23 cellular contexts compared by ENCODE assay signal in genomic region chr11:118396097-118396501, GRCh38. TPM values are rescaled to one million over a fixed set of nuclear protein-coding genes. Genes with fewer than 3 reads are reported as not detected.
DNase-seq lines count a peak whose midpoint lies in the region; ATAC-seq, FAIRE-seq and TF ChIP-seq lines count a peak whose summit lies in the region.
"Had no signal": no experiment of that assay in that cellular context is flagged by ENCODE, and none has a peak within 500 bp of the region (broad histone marks: within the 10 kb centered on the region; RNA-seq: fewer than 3 reads in every experiment).

No MANE protein-coding gene starts in this region.

- TF ChIP-seq CTCF in kidney (IDR thresholded peaks at IDR 0.05; ENCODE audit: borderline replicate concordance, extremely low read depth, insufficient read depth) (no peak), D721Med (IDR thresholded peaks at IDR 0.05; ENCODE audit: insufficient read depth, missing control alignments) (no peak), testis (IDR thresholded peaks at IDR 0.05) (no peak)

- no peaks in the 10 kb centered on the region for H3K9me3 ChIP-seq in small intestine (ENCODE audit: control insufficient read depth, low read depth)
- no peaks in the 10 kb centered on the region for H3K9me3 ChIP-seq in kidney (ENCODE audit: control insufficient read depth in 1 of 2, low read length in 2 of 2)
- no peaks in the 10 kb centered on the region for H3K9me3 ChIP-seq in testis
- H3K9me3 ChIP-seq: SJSA1 had no signal

- H3K36me3 Mint-ChIP-seq in activated CD8-positive, alpha-beta memory T cell treated with anti-CD3 and anti-CD28 coated beads, Interleukin-2, amount 10 ng/mL, durations not matched to agents 7 days and 5 days = peaks cover 45% of the 10 kb centered on the region
- peaks cover 9% of the 10 kb centered on the region for H3K36me3 Mint-ChIP-seq in activated naive CD8-positive, alpha-beta T cell

- TF ChIP-seq POLR2A in testis (IDR thresholded peaks at IDR 0.05) = no peak

- peak; percentile 64 for DNase-seq in activated CD8-positive, alpha-beta memory T cell treated with anti-CD3 and anti-CD28 coated beads, Interleukin-2, amount 10 ng/mL, durations not matched to agents 7 days and 5 days
- DNase-seq in activated CD8-positive, alpha-beta memory T cell treated with anti-CD3 and anti-CD28 coated beads, Interleukin-2, amount 50 U/mL, for 48 hours = no peak
- DNase-seq in OCI-M1 (lab: John Stamatoyannopoulos, UW) (peak; percentile 48), small intestine (peak; percentile 36), kidney (no peak), D721Med (ENCODE audit: insufficient read length, low spot score) (no peak), testis (no peak)
- DNase-seq: activated gamma-delta T cell, DMS53, foreskin melanocyte, HFFc6, kidney glomerular epithelial cell, NCI-H2171, PC-3, T1000 had no signal

- FAIRE-seq in small intestine (lab: Jason Lieb, UNC) (no peak), kidney (lab: Jason Lieb, UNC) (no peak), D721Med (lab: Jason Lieb, UNC) (no peak)

- H3K4me1 Mint-ChIP-seq in activated CD8-positive, alpha-beta memory T cell treated with anti-CD3 and anti-CD28 coated beads, Interleukin-2, amount 10 ng/mL, durations not matched to agents 7 days and 5 days = peaks cover 66% of the 10 kb centered on the region
- peaks cover 33% of the 10 kb centered on the region for H3K4me1 Mint-ChIP-seq in activated naive CD8-positive, alpha-beta T cell (ENCODE audit: low read depth)

- ATAC-seq in activated CD8-positive, alpha-beta memory T cell treated with anti-CD3 and anti-CD28 coated beads, Interleukin-2, amount 10 ng/mL, durations not matched to agents 7 days and 5 days = peak; percentile 32
- ATAC-seq: PC-3 had no signal

- WGBS in small intestine, 3 donors = 75 to 83% (median 82%) methylated on average over 6 of the region's 6 CpGs
- 89 to 90% methylated on average over 6 of the region's 6 CpGs for WGBS in testis, 2 donors

- peak overlapping the region; percentile 70 for H3K4me3 Mint-ChIP-seq in activated CD8-positive, alpha-beta memory T cell treated with anti-CD3 and anti-CD28 coated beads, Interleukin-2, amount 10 ng/mL, durations not matched to agents 7 days and 5 days
- no peak overlapping the region for H3K4me3 Mint-ChIP-seq in activated naive CD8-positive, alpha-beta T cell
- H3K4me3 Mint-ChIP-seq: dendritic cell treated with granulocyte-macrophage colony-stimulating factor and Interleukin-4, amounts not matched to agents 40 ng/mL and 50 ng/mL, for 4 days; HFFc6; type B pancreatic cell had no signal

- peak overlapping the region; percentile 99 for H3K27ac Mint-ChIP-seq in activated CD8-positive, alpha-beta memory T cell treated with anti-CD3 and anti-CD28 coated beads, Interleukin-2, amount 10 ng/mL, durations not matched to agents 7 days and 5 days
- H3K27ac Mint-ChIP-seq in activated naive CD8-positive, alpha-beta T cell = peak overlapping the region; percentile 25
- H3K27ac Mint-ChIP-seq: dendritic cell treated with granulocyte-macrophage colony-stimulating factor and Interleukin-4, amounts not matched to agents 40 ng/mL and 50 ng/mL, for 4 days; HFFc6; type B pancreatic cell had no signal

- no peak overlapping the region for H3K4me3 ChIP-seq in small intestine (ENCODE audit: low read depth in 1 of 2, low read length in 2 of 2)
- no peak overlapping the region for H3K4me3 ChIP-seq in kidney (ENCODE audit: low read length in 2 of 2)
- H3K4me3 ChIP-seq in testis = no peak overlapping the region
- H3K4me3 ChIP-seq: SJSA1 had no signal

- no peaks in the 10 kb centered on the region for H3K9me3 Mint-ChIP-seq in activated CD8-positive, alpha-beta memory T cell treated with anti-CD3 and anti-CD28 coated beads, Interleukin-2, amount 10 ng/mL, durations not matched to agents 7 days and 5 days (ENCODE audit: low read depth)
- no peaks in the 10 kb centered on the region for H3K9me3 Mint-ChIP-seq in activated naive CD8-positive, alpha-beta T cell (ENCODE audit: low read depth)
- H3K9me3 Mint-ChIP-seq: dendritic cell treated with granulocyte-macrophage colony-stimulating factor and Interleukin-4, amounts not matched to agents 40 ng/mL and 50 ng/mL, for 4 days; HFFc6; type B pancreatic cell had no signal

- intact Hi-C loops in kidney (cut with DNase I) (no loop called here), testis (cut with DNase I; ENCODE audit: low total_unique reads) (no loop called here)

- H3K27me3 ChIP-seq in small intestine (ENCODE audit: control insufficient read depth in 2 of 2, insufficient read depth in 2 of 2, low read length in 2 of 2) = no peaks in the 10 kb centered on the region
- H3K27me3 ChIP-seq in testis = no peaks in the 10 kb centered on the region
- H3K27me3 ChIP-seq: SJSA1 had no signal

- H3K4me1 ChIP-seq in small intestine (ENCODE audit: control insufficient read depth in 2 of 2, insufficient read depth in 1 of 2, low read depth in 1 of 2, low read length in 1 of 2) (no peaks in the 10 kb centered on the region), kidney (ENCODE audit: control insufficient read depth in 1 of 2, insufficient read depth in 1 of 2, low read depth in 1 of 2, low read length in 2 of 2) (peaks cover 0 to 4% of the 10 kb centered on the region in 2 donors), testis (no peaks in the 10 kb centered on the region)
- H3K4me1 ChIP-seq: SJSA1 had no signal

- H3K36me3 ChIP-seq in small intestine (ENCODE audit: control insufficient read depth in 2 of 2, insufficient read depth in 2 of 2, low read length in 2 of 2) = peaks cover 10 to 13% of the 10 kb centered on the region in 2 donors
- H3K36me3 ChIP-seq in kidney (ENCODE audit: control insufficient read depth in 1 of 2, insufficient read depth in 2 of 2, low read length in 2 of 2) = peaks cover 11 to 18% of the 10 kb centered on the region in 2 donors
- no peaks in the 10 kb centered on the region for H3K36me3 ChIP-seq in testis (ENCODE audit: low read depth, missing control alignments)

- H3K27ac ChIP-seq in small intestine (ENCODE audit: low read depth in 1 of 2, low read length in 1 of 2) = peak overlapping the region in 1 of 2 donors; percentile 70
- H3K27ac ChIP-seq in kidney (ENCODE audit: low read depth in 2 of 2, low read length in 2 of 2) = no peak overlapping the region
- no peak overlapping the region for H3K27ac ChIP-seq in testis
- H3K27ac ChIP-seq: C4-2B, SJSA1 had no signal

- no peak overlapping the region for H3K9ac ChIP-seq in kidney (ENCODE audit: low read length in 2 of 2)

- CTCF ChIA-PET in activated CD8-positive, alpha-beta memory T cell treated with anti-CD3 and anti-CD28 coated beads, Interleukin-2, amount 10 ng/mL, durations not matched to agents 7 days and 5 days (lab: Charles Lee) = interaction anchor here (0.9 to 3.6 kb wide), 4 partner anchors 39 to 94 kb away, joined by 3 to 14 read pairs (median 4); no protein-coding TSS in a partner anchor

- H3K27me3 Mint-ChIP-seq in activated CD8-positive, alpha-beta memory T cell treated with anti-CD3 and anti-CD28 coated beads, Interleukin-2, amount 10 ng/mL, durations not matched to agents 7 days and 5 days = no peaks in the 10 kb centered on the region
- no peaks in the 10 kb centered on the region for H3K27me3 Mint-ChIP-seq in activated naive CD8-positive, alpha-beta T cell
- H3K27me3 Mint-ChIP-seq: dendritic cell treated with granulocyte-macrophage colony-stimulating factor and Interleukin-4, amounts not matched to agents 40 ng/mL and 50 ng/mL, for 4 days; type B pancreatic cell had no signal

RNA-seq across cellular contexts. Expression of gene ATP5MG, which starts 5.3 kb away (rescaled TPM):
- total RNA-seq in activated CD8-positive, alpha-beta memory T cell treated with anti-CD3 and anti-CD28 coated beads, Interleukin-2, amount 10 ng/mL, durations not matched to agents 7 days and 5 days = 100 to 1,000 TPM; 278 to 295 TPM
- 100 to 1,000 TPM; 234 to 332 (median 329) TPM for polyA plus RNA-seq in small intestine
- total RNA-seq in kidney = 173 TPM
- polyA plus RNA-seq in kidney (ENCODE audit: insufficient read depth, low read depth, low replicate concordance) = 811 TPM
- total RNA-seq in testis = 10 to 100 TPM; 35.9 to 40.0 TPM
- 193 TPM for polyA plus RNA-seq in testis (ENCODE audit: insufficient read depth, low read depth, low replicate concordance)

RNA-seq across cellular contexts. Expression of gene UBE4A, which starts 36.7 kb away (rescaled TPM):
- 10 to 100 TPM; 43.4 to 47.8 TPM for total RNA-seq in activated CD8-positive, alpha-beta memory T cell treated with anti-CD3 and anti-CD28 coated beads, Interleukin-2, amount 10 ng/mL, durations not matched to agents 7 days and 5 days
- 10 to 100 TPM; 11.3 to 14.8 (median 13.6) TPM for polyA plus RNA-seq in small intestine
- 39.2 TPM for total RNA-seq in kidney
- 11.2 TPM for polyA plus RNA-seq in kidney (ENCODE audit: insufficient read depth, low read depth, low replicate concordance)
- total RNA-seq in testis = 10 to 100 TPM; 54.8 to 58.4 TPM
- polyA plus RNA-seq in testis (ENCODE audit: insufficient read depth, low read depth, low replicate concordance) = 36.6 TPM

RNA-seq across cellular contexts. Expression of gene KMT2A, which starts 40.2 kb away (rescaled TPM):
- 100 to 1,000 TPM; 116 to 125 TPM for total RNA-seq in activated CD8-positive, alpha-beta memory T cell treated with anti-CD3 and anti-CD28 coated beads, Interleukin-2, amount 10 ng/mL, durations not matched to agents 7 days and 5 days
- polyA plus RNA-seq in small intestine (10 to 100 TPM in 1 of 3 donors, 1 to 10 TPM in 2; 7.3 to 11.4 (median 7.6) TPM), kidney (ENCODE audit: insufficient read depth, low read depth, low replicate concordance) (5.6 TPM), testis (ENCODE audit: insufficient read depth, low read depth, low replicate concordance) (22.7 TPM)
- total RNA-seq in kidney (85.1 TPM), testis (100 to 1,000 TPM; 106 to 107 TPM)

RNA-seq across cellular contexts. Expression of gene CD3G, which starts 52.0 kb away (rescaled TPM):
- 100 to 1,000 TPM; 192 to 218 TPM for total RNA-seq in activated CD8-positive, alpha-beta memory T cell treated with anti-CD3 and anti-CD28 coated beads, Interleukin-2, amount 10 ng/mL, durations not matched to agents 7 days and 5 days
- polyA plus RNA-seq in small intestine (1 to 10 TPM in 2 of 3 donors, under 1 TPM in 1; 0.45 to 7.3 (median 1.1) TPM), kidney (ENCODE audit: insufficient read depth, low read depth, low replicate concordance) (0.45 TPM), testis (ENCODE audit: insufficient read depth, low read depth, low replicate concordance) (0.88 TPM)
- total RNA-seq in kidney (4.8 TPM), testis (under 1 TPM; 0.08 to 0.99 TPM)
- total RNA-seq: A673, epithelial cell of proximal tubule, HFFc6, LHCN-M2, PC-3, SJSA1 had no signal

RNA-seq across cellular contexts. Expression of gene CD3D, which starts 53.6 kb away (rescaled TPM):
- total RNA-seq in activated CD8-positive, alpha-beta memory T cell treated with anti-CD3 and anti-CD28 coated beads, Interleukin-2, amount 10 ng/mL, durations not matched to agents 7 days and 5 days = 100 to 1,000 TPM; 428 to 526 TPM
- 10 to 100 TPM in 1 of 3 donors, 1 to 10 TPM in 2; 5.4 to 14.6 (median 6.9) TPM for polyA plus RNA-seq in small intestine
- 8.7 TPM for total RNA-seq in kidney
- polyA plus RNA-seq in kidney (ENCODE audit: insufficient read depth, low read depth, low replicate concordance) = 1.4 TPM
- 1 to 10 TPM in 1 of 2 donors, not detected in 1; 1.8 TPM for total RNA-seq in testis
- 7.2 TPM for polyA plus RNA-seq in testis (ENCODE audit: insufficient read depth, low read depth, low replicate concordance)
- total RNA-seq: A673, epithelial cell of proximal tubule, HFFc6, LHCN-M2, PC-3, SJSA1 had no signal

Comparison
In these comparisons a context has a peak if more than half of its experiments do, and no peak if none do; other contexts are left out.
1. DNase-seq: peak in activated CD8-positive, alpha-beta memory T cell treated with anti-CD3 and anti-CD28 coated beads, Interleukin-2, amount 10 ng/mL, durations not matched to agents 7 days and 5 days (single experiment), OCI-M1 (single experiment) and small intestine (single experiment); none in activated CD8-positive, alpha-beta memory T cell treated with anti-CD3 and anti-CD28 coated beads, Interleukin-2, amount 50 U/mL, for 48 hours (single experiment), kidney (single experiment), D721Med (single experiment) and testis (single experiment).